In genomic region chr6:37173573-37174195, GRCh38 we compare ENCODE assay signal across 1 cellular context.
TF ChIP-seq lines count a peak whose summit lies in the region.

No MANE protein-coding gene starts in this region.

TF ChIP-seq in K562, 482 proteins besides CTCF, POLR2A, EP300 and RAD21 (continued from another document):
- TF ChIP-seq CHD7 (IDR thresholded peaks at IDR 0.05; ENCODE audit: low read depth, low read length) (peak; percentile 57), ZBTB17 (CRISPR knock-in tag; IDR thresholded peaks at IDR 0.05) (peak; percentile 15; the same call in 1 of the 2 replicates), PHTF2 (CRISPR knock-in tag; IDR thresholded peaks at IDR 0.05) (peak; percentile 66; the same call in 1 of the 2 replicates), ARID1B (IDR thresholded peaks at IDR 0.05) (peak; percentile 33; the same call in 1 of the 2 replicates), SP2 (IDR thresholded peaks at IDR 0.05; ENCODE audit: extremely low read depth, low read depth, low read length, poor library complexity, severe bottlenecking) (no peak), TARDBP (IDR thresholded peaks at IDR 0.05) (no peak), SUPT5H (IDR thresholded peaks at IDR 0.05) (peak; percentile 54), RBFOX2 (IDR thresholded peaks at IDR 0.05; ENCODE audit: low read depth, low read length) (peak; percentile 82), SMARCE1 (IDR thresholded peaks at IDR 0.05) (0 out of 2 replicates have a peak, but pooled peaks have one; percentile 44), CREM (IDR thresholded peaks at IDR 0.05; ENCODE audit: low read depth) (no peak), BCLAF1 (IDR thresholded peaks at IDR 0.05; ENCODE audit: borderline replicate concordance in 1 of 2, control insufficient read depth in 1 of 2, low read depth in 2 of 2, low read length in 1 of 2) (no peak), EGR1 (conservative IDR thresholded peaks at IDR 0.05) (peak; percentile 77), MECOM (CRISPR knock-in tag; IDR thresholded peaks at IDR 0.05) (peak; percentile 24; the same call in 1 of the 2 replicates), NFXL1 (CRISPR knock-in tag; IDR thresholded peaks at IDR 0.05) (no peak), CAMTA2 (CRISPR knock-in tag; conservative IDR thresholded peaks at IDR 0.05) (0 out of 2 replicates have a peak, but pooled peaks have one; percentile 10), THAP7 (CRISPR knock-in tag; IDR thresholded peaks at IDR 0.05) (peak; percentile 88), TCF7L2 (IDR thresholded peaks at IDR 0.05; ENCODE audit: low read depth, low read length) (0 out of 2 replicates have a peak, but pooled peaks have one; percentile 5), SMARCA4 (IDR thresholded peaks at IDR 0.05) (0 out of 2 replicates have a peak, but pooled peaks have one; percentile 36), NFRKB (IDR thresholded peaks at IDR 0.05; ENCODE audit: low read depth) (peak; percentile 50; the same call in 1 of the 2 replicates), REST (CRISPR knock-in tag; IDR thresholded peaks at IDR 0.05; ENCODE audit: low read depth) (peak; percentile 41; the same call in 1 of the 2 replicates), PRMT5 (CRISPR knock-in tag; IDR thresholded peaks at IDR 0.05) (no peak), CGGBP1 (CRISPR knock-in tag; IDR thresholded peaks at IDR 0.05) (0 out of 2 replicates have a peak, but pooled peaks have one; percentile 24), KLF10 (CRISPR knock-in tag; IDR thresholded peaks at IDR 0.05) (peak; percentile 9; the same call in 1 of the 2 replicates), PKNOX1 (IDR thresholded peaks at IDR 0.05) (peak; percentile 17; the same call in 1 of the 2 replicates), ASH1L (IDR thresholded peaks at IDR 0.05; ENCODE audit: borderline replicate concordance, low read depth, partially characterized antibody) (no peak), POLR2AphosphoS5 (IDR thresholded peaks at IDR 0.05; ENCODE audit: control insufficient read depth, insufficient read depth, low read depth, low read length) (peak; percentile 19; the same call in 1 of the 2 replicates), NFE2 (IDR thresholded peaks at IDR 0.05; ENCODE audit: low read depth) (peak; percentile 56), RHOXF2B (CRISPR knock-in tag; conservative IDR thresholded peaks at IDR 0.05) (peak; percentile 82; the same call in 1 of the 2 replicates), BCL6 (CRISPR knock-in tag; IDR thresholded peaks at IDR 0.05) (no peak), ZNF24 (IDR thresholded peaks at IDR 0.05) (peak; percentile 58; the same call in 1 of the 2 replicates), MCM5 (IDR thresholded peaks at IDR 0.05; ENCODE audit: low read depth) (no peak), ZNF76 (CRISPR knock-in tag; IDR thresholded peaks at IDR 0.05; ENCODE audit: borderline replicate concordance) (no peak), SPI1 (IDR thresholded peaks at IDR 0.05; ENCODE audit: borderline replicate concordance, low read depth, low read length) (peak; percentile 53; the same call in 1 of the 2 replicates), DMBX1 (CRISPR knock-in tag; IDR thresholded peaks at IDR 0.05; ENCODE audit: borderline replicate concordance) (no peak), ZNF561 (CRISPR knock-in tag; conservative IDR thresholded peaks at IDR 0.05) (0 out of 2 replicates have a peak, but pooled peaks have one; percentile 3), MLLT1 (IDR thresholded peaks at IDR 0.05) (peak; percentile 83 to 88)
